ENCODE assay signal across 1 cellular context in the genomic region with DNA sequence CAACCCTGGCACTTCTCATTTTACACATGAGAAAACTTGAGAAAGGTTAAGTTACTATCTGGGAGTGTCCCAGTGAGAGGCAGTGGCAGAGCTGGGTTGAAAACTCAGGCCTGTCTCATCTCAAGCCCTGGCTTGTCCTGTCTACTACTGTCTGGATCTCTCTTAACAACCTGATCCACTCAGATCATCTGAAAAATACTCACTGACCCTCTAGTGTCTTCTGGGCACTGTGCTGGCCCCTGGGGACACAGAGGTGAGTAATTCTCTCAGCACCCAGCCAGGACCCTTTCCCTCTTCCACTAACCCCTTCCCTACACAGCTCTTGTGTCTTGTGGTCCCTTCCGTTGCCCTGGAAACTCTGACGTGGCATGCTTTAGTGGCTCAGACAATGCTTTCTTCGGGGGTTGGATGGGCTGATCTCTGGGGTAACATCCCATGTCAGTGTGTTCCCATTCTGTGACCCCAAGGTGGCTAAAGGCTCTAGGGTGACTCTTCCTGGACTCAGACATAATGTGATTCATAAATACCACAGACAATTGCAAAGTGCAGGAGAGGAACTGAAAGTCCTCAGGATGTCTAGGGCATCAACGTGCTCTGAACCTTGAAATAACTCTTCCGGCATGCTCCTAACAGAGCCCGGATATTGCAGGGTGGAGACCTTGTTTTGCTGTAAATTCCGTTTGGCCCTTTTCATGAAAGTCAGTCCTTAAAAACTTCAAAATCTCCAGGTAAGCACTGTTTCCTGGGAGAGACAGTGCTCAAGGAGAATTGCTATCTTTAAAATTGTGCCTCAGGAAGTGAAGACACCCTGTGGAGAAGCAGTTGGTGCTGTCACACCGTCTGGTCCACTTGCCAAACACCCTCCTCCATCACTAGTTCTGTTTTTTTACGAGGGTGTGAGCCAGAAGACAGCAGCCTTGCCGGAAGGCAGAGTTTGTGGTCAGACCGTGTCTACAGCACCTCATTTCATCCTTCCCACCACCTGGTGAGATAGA.
A peak's percentile ranks its signal among the peaks of the same experiment; 100 is the strongest.
TF ChIP-seq lines count a peak whose summit lies in the region.

No MANE protein-coding gene starts in this region.

TF ChIP-seq in GM12878, 131 proteins besides CTCF, POLR2A, EP300 and RAD21 (continued from another document):
- TF ChIP-seq MTA2 (IDR thresholded peaks at IDR 0.05; ENCODE audit: low read depth) (peak; percentile 76; the same call in 1 of the 2 replicates), ZNF207 (IDR thresholded peaks at IDR 0.05; ENCODE audit: borderline replicate concordance) (no peak; the same call in 1 of the 2 replicates)
